Comparison of ENCODE assay signal across 23 cellular contexts in the genomic region with DNA sequence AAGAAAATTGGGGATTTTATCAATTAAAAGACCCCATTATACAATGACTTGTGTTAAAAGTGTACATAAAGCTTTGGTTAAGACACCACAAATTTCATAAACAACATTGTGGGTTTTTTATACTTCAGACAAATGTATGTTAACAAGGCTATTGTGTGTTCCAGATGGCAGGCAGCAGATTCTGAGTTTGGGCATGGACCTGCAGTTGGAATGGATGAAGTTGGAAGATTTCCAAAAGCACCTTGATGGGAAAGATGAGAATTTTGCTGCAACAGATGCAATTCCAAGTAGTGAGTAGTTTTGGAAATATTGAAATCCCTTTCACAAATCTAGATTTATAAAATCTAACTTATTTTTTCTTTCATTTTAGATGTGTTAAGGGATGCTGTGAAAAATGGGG. TPM values are rescaled to one million over a fixed set of nuclear protein-coding genes. Genes with fewer than 3 reads are reported as not detected.
DNase-seq lines count a peak whose midpoint lies in the region; ATAC-seq, FAIRE-seq and TF ChIP-seq lines count a peak whose summit lies in the region.
"Had no signal": no experiment of that assay in that cellular context is flagged by ENCODE, and none has a peak within 500 bp of the region (broad histone marks: within the 10 kb centered on the region; RNA-seq: fewer than 3 reads in every experiment).

No MANE protein-coding gene starts in this region.

- intact Hi-C loops in activated naive CD4-positive, alpha-beta T cell treated with anti-CD3 and anti-CD28 coated beads for 36 hours (cut with micrococcal nuclease): no loop called here

- H3K36me3 ChIP-seq in gastroesophageal sphincter: peaks cover 0 to 75% of the 10 kb centered on the region in 2 donors

- H3K4me1 Mint-ChIP-seq in activated naive CD4-positive, alpha-beta T cell treated with anti-CD3 and anti-CD28 coated beads, Interleukin-2, amount 50 U/mL, for 24 hours: no peaks in the 10 kb centered on the region
- no peaks in the 10 kb centered on the region for H3K4me1 Mint-ChIP-seq in activated naive CD4-positive, alpha-beta T cell treated with anti-CD3 and anti-CD28 coated beads for 36 hours (ENCODE audit: low read depth)
- H3K4me1 Mint-ChIP-seq in immature natural killer cell: peaks cover 1 to 13% of the 10 kb centered on the region in 2 donors
- H3K4me1 Mint-ChIP-seq: B cell had no signal

- TF ChIP-seq CTCF in gastroesophageal sphincter (IDR thresholded peaks at IDR 0.05): no peak

- peaks cover 14% of the 10 kb centered on the region for H3K36me3 Mint-ChIP-seq in activated naive CD4-positive, alpha-beta T cell treated with anti-CD3 and anti-CD28 coated beads, Interleukin-2, amount 50 U/mL, for 24 hours
- H3K36me3 Mint-ChIP-seq in activated naive CD4-positive, alpha-beta T cell treated with anti-CD3 and anti-CD28 coated beads for 36 hours (ENCODE audit: low read depth): peaks cover 27% of the 10 kb centered on the region
- H3K36me3 Mint-ChIP-seq in immature natural killer cell: peaks cover 11 to 39% (median 19%) of the 10 kb centered on the region in 3 donors

- no peaks in the 10 kb centered on the region for H3K4me1 ChIP-seq in gastroesophageal sphincter

- no peaks in the 10 kb centered on the region for H3K27me3 ChIP-seq in gastroesophageal sphincter

- DNase-seq in DMS 273 (lab: John Stamatoyannopoulos, UW; ENCODE audit: unreplicated experiment) (peak; percentile 6), DMS 273 treated with DMSO at 0.1 percent for 48 hours (lab: John Stamatoyannopoulos, UW) (no peak), immature natural killer cell (no peak), GM19239 (ENCODE audit: insufficient read length, low spot score) (no peak)
- no peak for DNase-seq in activated naive CD4-positive, alpha-beta T cell treated with anti-CD3 and anti-CD28 coated beads for 36 hours
- DNase-seq: Calu3, Kasumi-1, NCI-H1092 treated with DMSO at 0.1 percent for 48 hours, NCI-H146, NCI-H1930, NCI-H2107, NCI-H446 treated with DMSO at 0.1 percent for 48 hours, NCI-H526, NCI-H82, RPMI8226, SHP77 had no signal

- CTCF ChIA-PET in activated naive CD4-positive, alpha-beta T cell treated with anti-CD3 and anti-CD28 coated beads for 36 hours (lab: Charles Lee): no interaction called here

- H3K27ac ChIP-seq in gastroesophageal sphincter: no peak overlapping the region
- H3K27ac ChIP-seq: 22Rv1, C4-2B had no signal

- no peak for TF ChIP-seq EP300 in gastroesophageal sphincter (IDR thresholded peaks at IDR 0.05)

- no peak overlapping the region for H3K4me3 Mint-ChIP-seq in activated naive CD4-positive, alpha-beta T cell treated with anti-CD3 and anti-CD28 coated beads, Interleukin-2, amount 50 U/mL, for 24 hours
- no peak overlapping the region for H3K4me3 Mint-ChIP-seq in activated naive CD4-positive, alpha-beta T cell treated with anti-CD3 and anti-CD28 coated beads for 36 hours
- H3K4me3 Mint-ChIP-seq in immature natural killer cell: no peak overlapping the region
- H3K4me3 Mint-ChIP-seq: B cell had no signal

- no peak for TF ChIP-seq POLR2A in gastroesophageal sphincter (IDR thresholded peaks at IDR 0.05)

- no peaks in the 10 kb centered on the region for H3K9me3 ChIP-seq in gastroesophageal sphincter

- no peaks in the 10 kb centered on the region for H3K27me3 Mint-ChIP-seq in activated naive CD4-positive, alpha-beta T cell treated with anti-CD3 and anti-CD28 coated beads, Interleukin-2, amount 50 U/mL, for 24 hours
- H3K27me3 Mint-ChIP-seq in activated naive CD4-positive, alpha-beta T cell treated with anti-CD3 and anti-CD28 coated beads for 36 hours (ENCODE audit: low read depth): no peaks in the 10 kb centered on the region
- H3K27me3 Mint-ChIP-seq in immature natural killer cell (ENCODE audit: low read depth in 3 of 3): peaks cover 0 to 2% (median 0%) of the 10 kb centered on the region in 3 donors
- H3K27me3 Mint-ChIP-seq: B cell had no signal

- H3K27ac Mint-ChIP-seq in activated naive CD4-positive, alpha-beta T cell treated with anti-CD3 and anti-CD28 coated beads, Interleukin-2, amount 50 U/mL, for 24 hours: peak overlapping the region; percentile 51
- H3K27ac Mint-ChIP-seq in activated naive CD4-positive, alpha-beta T cell treated with anti-CD3 and anti-CD28 coated beads for 36 hours: no peak overlapping the region
- peak overlapping the region in 5 of 6 donors; percentile 3 to 77 (median 31) for H3K27ac Mint-ChIP-seq in immature natural killer cell
- H3K27ac Mint-ChIP-seq: B cell had no signal

- H3K4me3 ChIP-seq in gastroesophageal sphincter: no peak overlapping the region

- no peaks in the 10 kb centered on the region for H3K9me3 Mint-ChIP-seq in activated naive CD4-positive, alpha-beta T cell treated with anti-CD3 and anti-CD28 coated beads, Interleukin-2, amount 50 U/mL, for 24 hours
- no peaks in the 10 kb centered on the region for H3K9me3 Mint-ChIP-seq in activated naive CD4-positive, alpha-beta T cell treated with anti-CD3 and anti-CD28 coated beads for 36 hours
- H3K9me3 Mint-ChIP-seq in immature natural killer cell: no peaks in the 10 kb centered on the region

- ATAC-seq in gastroesophageal sphincter: no peak

- no peak for FAIRE-seq in GM19239 (lab: Jason Lieb, UNC)
- FAIRE-seq: GM18507, H54 had no signal

RNA-seq across cellular contexts. Expression of a gene that starts 25.4 kb away (rescaled TPM):
- total RNA-seq in activated naive CD4-positive, alpha-beta T cell treated with anti-CD3 and anti-CD28 coated beads for 36 hours: 10 to 100 TPM; 20.6 to 21.5 TPM
- polyA plus RNA-seq in immature natural killer cell: 10 to 100 TPM in 1 of 3 donors, 1 to 10 TPM in 2; 3.9 to 20.5 (median 7.2) TPM
- total RNA-seq in gastroesophageal sphincter: 10 to 100 TPM; 36.1 to 49.8 (median 42.3) TPM
